20 cellular contexts compared by ENCODE assay signal in genomic region chr11:6734616-6735015, GRCh38. TPM values are rescaled to one million over a fixed set of nuclear protein-coding genes. Genes with fewer than 3 reads are reported as not detected.
DNase-seq lines count a peak whose midpoint lies in the region; ATAC-seq, FAIRE-seq and TF ChIP-seq lines count a peak whose summit lies in the region.
"Had no signal": no experiment of that assay in that cellular context is flagged by ENCODE, and none has a peak within 500 bp of the region (broad histone marks: within the 10 kb centered on the region; RNA-seq: fewer than 3 reads in every experiment).

No MANE protein-coding gene starts in this region.

- POLR2A ChIA-PET in T-cell (lab: Charles Lee) (interaction anchor here (0.6 to 0.9 kb wide), 2 partner anchors 11 to 14 kb away, joined by 3 read pairs; no protein-coding TSS in a partner anchor), GM12878 (lab: Charles Lee) (interaction anchor here (4.1 kb wide), 1 partner anchor 12 kb away, joined by 28 read pairs; no protein-coding TSS in a partner anchor)

- no peak overlapping the region for H3K4me3 ChIP-seq in GM12878
- no peak overlapping the region for H3K4me3 ChIP-seq in transverse colon
- H3K4me3 ChIP-seq: GM23338 had no signal

- FAIRE-seq in GM12878 (lab: Jason Lieb, UNC): no peak
- FAIRE-seq: astrocyte, endometrium, G401.6 had no signal

- TF ChIP-seq POLR2A in GM12878 (IDR thresholded peaks at IDR 0.05; ENCODE audit: low read depth, low read length): no peak
- TF ChIP-seq POLR2A in transverse colon (IDR thresholded peaks at IDR 0.05): no peak

- H3K79me2 ChIP-seq in GM12878 (ENCODE audit: control insufficient read depth, insufficient read depth, low read length): peaks cover 23% of the 10 kb centered on the region

- no peak for TF ChIP-seq RAD21 in GM12878 (IDR thresholded peaks at IDR 0.05; ENCODE audit: insufficient read depth, low read depth, low read length)

- SMC1A ChIA-PET in GM12878 (lab: Charles Lee; ENCODE audit: uncharacterized antibody, unreplicated experiment): interaction anchor here (1.1 to 18.2 kb wide), 2 partner anchors 19 to 30 kb away, joined by 3 to 420 read pairs; no protein-coding TSS in a partner anchor

- TF ChIP-seq EP300 in GM12878 (IDR thresholded peaks at IDR 0.05; ENCODE audit: borderline replicate concordance in 1 of 2, control insufficient read depth in 1 of 2, low read depth in 2 of 2, low read length in 2 of 2) (no peak), transverse colon (IDR thresholded peaks at IDR 0.05; ENCODE audit: low read depth) (no peak)

- H3K27me3 Mint-ChIP-seq in T-cell: no peaks in the 10 kb centered on the region

- 0 out of 2 replicates have a peak overlapping the region, but pooled peaks have one; percentile 4 for H3K27ac ChIP-seq in GM12878 (ENCODE audit: control insufficient read depth, insufficient read depth)
- H3K27ac ChIP-seq in transverse colon: no peak overlapping the region

- H3K4me1 ChIP-seq in GM12878 (ENCODE audit: control insufficient read depth, insufficient read depth, low read length) (peaks cover 23% of the 10 kb centered on the region), transverse colon (peaks cover 0 to 4% (median 0%) of the 10 kb centered on the region in 4 donors)

- H3K36me3 ChIP-seq in GM12878 (ENCODE audit: control insufficient read depth in 2 of 2, insufficient read depth in 2 of 2, low read length in 1 of 2) (peaks cover 0 to 12% of the 10 kb centered on the region in 2 experiments; a peak in 3 of 4 replicates), transverse colon (no peaks in the 10 kb centered on the region)

- peak overlapping the region in 2 of 3 donors; percentile 27 to 57 for H3K4me3 Mint-ChIP-seq in T-cell
- H3K4me3 Mint-ChIP-seq: GM23338 had no signal

- 29% methylated on average over 3 of the region's 3 CpGs for WGBS in GM12878 (ENCODE audit: insufficient coverage, insufficient replicate concordance, low lambda C conversion rate, missing lambda C conversion rate)
- WGBS in transverse colon (ENCODE audit: low coverage in 1 of 2), 2 donors: 73 to 100% methylated on average over 1 to 3 of the region's 3 CpGs

- ATAC-seq in T-cell (replicated peaks in 1 of 4) (no peak), GM12878 (no peak), GM21723 (IDR thresholded peaks at IDR 0.05; ENCODE audit: unreplicated experiment) (no peak)
- ATAC-seq in stimulated activated naive CD8-positive, alpha-beta T cell treated with anti-CD3 and anti-CD28 coated beads, Interleukin-15, Interleukin-2, amounts not matched to agents 100 U/mL and 50 U/mL, for 24 hours: peak; percentile 41
- ATAC-seq: GM23338 had no signal

- RAD21 ChIA-PET in GM12878 (lab: Charles Lee; ENCODE audit: unreplicated experiment): interaction anchor here (1.0 to 4.5 kb wide), 4 partner anchors 8 to 21 kb away, joined by 4 to 31 read pairs (median 4); no protein-coding TSS in a partner anchor

- intact Hi-C loops in GM12878 (cut with micrococcal nuclease; ENCODE audit: unreplicated experiment): no loop called here
- intact Hi-C loops in transverse colon (cut with DNase I; ENCODE audit: low total_unique reads): loop anchor here (5.0 kb wide), 1 partner anchor 417 kb away; no protein-coding TSS in a partner anchor

- H3K9me3 Mint-ChIP-seq in T-cell: no peaks in the 10 kb centered on the region

- CTCF ChIA-PET in T-cell (lab: Charles Lee) (interaction anchor here (0.9 to 11.2 kb wide), 5 partner anchors 11 to 29 kb away, joined by 3 to 201 read pairs (median 108); no protein-coding TSS in a partner anchor), GM12878 (lab: Yijun Ruan, JAX) (interaction anchor here (1.4 to 15.6 kb wide), 2 partner anchors 19 to 130 kb away, joined by 3 to 728 read pairs; no protein-coding TSS in a partner anchor)

- H3K36me3 Mint-ChIP-seq in T-cell: peaks cover 32% of the 10 kb centered on the region

- no peak overlapping the region for H3K9ac ChIP-seq in GM12878 (ENCODE audit: control insufficient read depth, insufficient read depth, low read length)

- BruUV-seq in GM12878 (replicated peaks; lab: Mats Ljungman, UMichigan): no TSS peak

- no peak overlapping the region for H2AFZ ChIP-seq in GM12878 (ENCODE audit: control insufficient read depth, low read depth, low read length)
- H2AFZ ChIP-seq: GM23338 had no signal

- DNase-seq in stimulated activated CD4-positive, alpha-beta T cell treated with anti-CD3 and anti-CD28 coated beads, Interleukin-15, amount 100 ng/mL, for 24 hours: peak; percentile 19
- no peak for DNase-seq in stimulated activated CD4-positive, alpha-beta T cell treated with anti-CD3 and anti-CD28 coated beads, Interleukin-12 subunit alpha, Interleukin-12 subunit beta, amount 100 ng/mL, for 4 hours
- DNase-seq in T-cell: no peak
- no peak for DNase-seq in GM12878 (ENCODE audit: low read depth, low spot score)
- no peak for DNase-seq in stimulated activated naive CD8-positive, alpha-beta T cell treated with anti-CD3 and anti-CD28 coated beads, Interleukin-15, Interleukin-2, amounts not matched to agents 100 U/mL and 50 U/mL, for 24 hours
- DNase-seq in transverse colon: no peak
- DNase-seq in activated gamma-delta T cell treated with Interleukin-2 at 50 U/mL for 16 hours: no peak
- DNase-seq: hypothalamus, IMR-90, mesendoderm, NCI-H2029, NCI-H510A treated with DMSO at 0.1 percent for 48 hours, Right ventricle myocardium superior had no signal

- no peak overlapping the region for H3K4me2 ChIP-seq in GM12878 (ENCODE audit: control insufficient read depth, insufficient read depth)
- H3K4me2 ChIP-seq: GM23338 had no signal

- no peaks in the 10 kb centered on the region for H4K20me1 ChIP-seq in GM12878 (ENCODE audit: control insufficient read depth, insufficient read depth)

- no peaks in the 10 kb centered on the region for H3K27me3 ChIP-seq in GM12878 (replicated peaks in 1 of 2; ENCODE audit: control insufficient read depth in 2 of 2, insufficient read depth in 2 of 2, low read length in 1 of 2)
- H3K27me3 ChIP-seq in transverse colon: no peaks in the 10 kb centered on the region

- in situ Hi-C loops in GM12878 (cut with MboI): loop anchor here (10.0 kb wide), 1 partner anchor 1030 kb away; no protein-coding TSS in a partner anchor
- in situ Hi-C loops in transverse colon (cut with MboI; ENCODE audit: low pct_ligation_motif_present in 1 of 4, low pct_unique_long_range_greater_than_20kb in 1 of 4, low sequenced_read_pairs in 3 of 4): no loop called here

- H3K9me3 ChIP-seq in GM12878 (replicated peaks; ENCODE audit: control insufficient read depth, insufficient read depth, low read length) (peaks cover 6% of the 10 kb centered on the region; the same call in 2 of the 3 replicates), transverse colon (no peaks in the 10 kb centered on the region)

- TF ChIP-seq CTCF in GM12878 (IDR thresholded peaks at IDR 0.05 in 2 of 3, conservative IDR thresholded peaks at IDR 0.05 in 1 of 3; ENCODE audit: control insufficient read depth in 2 of 3, extremely low read depth in 1 of 3, insufficient read depth in 1 of 3, low read depth in 3 of 3, low read length in 3 of 3): no peak
- no peak for TF ChIP-seq CTCF in transverse colon (IDR thresholded peaks at IDR 0.05)

- peak overlapping the region; percentile 93 to 94 for H3K27ac Mint-ChIP-seq in T-cell
- H3K27ac Mint-ChIP-seq: GM23338 had no signal

- H3K4me1 Mint-ChIP-seq in T-cell: peaks cover 91 to 94% (median 92%) of the 10 kb centered on the region in 3 donors
- H3K4me1 Mint-ChIP-seq: GM23338 had no signal

RNA-seq across cellular contexts. Expression of gene OR2AG2, which starts 37.2 kb away (rescaled TPM):
- total RNA-seq in T-cell: not detected
- total RNA-seq in GM12878 (2013; cell fraction: nucleolus; rRNA removed): 3.2 and 3.5 TPM in 2 replicates
- total RNA-seq in GM12878 (2014; rRNA removed): 0.06 and 0.16 TPM in 2 replicates
- 0.05 and 0.09 TPM in 2 replicates for total RNA-seq in GM12878 (2014; rRNA removed; fragmentation: Illumina TruSeq; extraction: Trizol)
- not detected in 2 replicates for total RNA-seq in GM12878 (2021)
- polyA plus RNA-seq in GM12878 (2011; ENCODE audit: low read depth): not detected
- 0.08 and 0.10 TPM in 2 replicates for polyA plus RNA-seq in GM12878 (2011; rRNA removed)
- 0.23 and 0.30 TPM in 2 replicates for polyA plus RNA-seq in GM12878 (2011; cell fraction: cytosol; rRNA removed)
- polyA plus RNA-seq in GM12878 (2011; cell fraction: nucleus; rRNA removed): 0.18 and 0.25 TPM in 2 replicates
- polyA plus RNA-seq in GM12878 (2012): 0.03 TPM in 1 of 2 replicates, not detected in the other
- polyA plus RNA-seq in GM12878 (2014; fragmentation: Illumina TruSeq; extraction: Trizol): 0.01 and 0.10 TPM in 2 replicates
- not detected for polyA plus RNA-seq in GM12878 (2014; fragmentation: Nextera tagmentation; extraction: Ambion mirVana)
- not detected in 2 replicates for polyA plus RNA-seq in GM12878 (2014; rRNA removed)
- not detected for polyA plus RNA-seq in GM12878 (2016; fragmentation: Nextera tagmentation; extraction: Ambion mirVana)
- 1.8 and 3.2 TPM in 2 replicates for polyA minus RNA-seq in GM12878 (2011; rRNA and poly(A)+ RNA removed)
- not detected in 2 replicates for polyA minus RNA-seq in GM12878 (2011; cell fraction: cytosol; rRNA and poly(A)+ RNA removed)
- 1.8 and 2.1 TPM in 2 replicates for polyA minus RNA-seq in GM12878 (2011; cell fraction: nucleus; rRNA and poly(A)+ RNA removed)
- total RNA-seq in transverse colon: 10 to 100 TPM in 1 of 4 donors, under 1 TPM in 3; 0.14 to 17.2 (median 0.79) TPM
- total RNA-seq: Right ventricle myocardium superior had no signal

RNA-seq across cellular contexts. Expression of gene OR2AG1, which starts 48.2 kb away (rescaled TPM):
- not detected for total RNA-seq in T-cell
- total RNA-seq in GM12878 (2013; cell fraction: nucleolus; rRNA removed): not detected in 2 replicates
- total RNA-seq in GM12878 (2014; rRNA removed): not detected in 2 replicates
- total RNA-seq in GM12878 (2014; rRNA removed; fragmentation: Illumina TruSeq; extraction: Trizol): not detected in 2 replicates
- not detected in 2 replicates for total RNA-seq in GM12878 (2021)
- polyA plus RNA-seq in GM12878 (2011; ENCODE audit: low read depth): not detected
- not detected in 2 replicates for polyA plus RNA-seq in GM12878 (2011; rRNA removed)
- polyA plus RNA-seq in GM12878 (2011; cell fraction: cytosol; rRNA removed): not detected in 2 replicates
- polyA plus RNA-seq in GM12878 (2011; cell fraction: nucleus; rRNA removed): not detected in 2 replicates
- polyA plus RNA-seq in GM12878 (2012): not detected in 2 replicates
- polyA plus RNA-seq in GM12878 (2014; fragmentation: Illumina TruSeq; extraction: Trizol): not detected in 2 replicates
- polyA plus RNA-seq in GM12878 (2014; fragmentation: Nextera tagmentation; extraction: Ambion mirVana): not detected
- not detected in 2 replicates for polyA plus RNA-seq in GM12878 (2014; rRNA removed)
- polyA plus RNA-seq in GM12878 (2016; fragmentation: Nextera tagmentation; extraction: Ambion mirVana): not detected
- not detected in 2 replicates for polyA minus RNA-seq in GM12878 (2011; rRNA and poly(A)+ RNA removed)
- polyA minus RNA-seq in GM12878 (2011; cell fraction: cytosol; rRNA and poly(A)+ RNA removed): not detected in 2 replicates
- polyA minus RNA-seq in GM12878 (2011; cell fraction: nucleus; rRNA and poly(A)+ RNA removed): not detected in 2 replicates
- not detected for total RNA-seq in transverse colon
- total RNA-seq: astrocyte; GM23338; IMR-90; renal cortical epithelial cell; Right ventricle myocardium superior; T-helper 2 cell treated with Interferon-gamma antibody and Interleukin-4, amounts not matched to agents 100 ng/mL and 5 ng/mL, for 36 hours had no signal
- polyA plus RNA-seq: IMR-90 had no signal

RNA-seq across cellular contexts. Expression of gene MRPL17, which starts 51.5 kb away (rescaled TPM):
- 10 to 100 TPM; 12.1 to 33.1 (median 30.2) TPM for total RNA-seq in T-cell
- 35.2 and 38.1 TPM in 2 replicates for total RNA-seq in GM12878 (2013; cell fraction: nucleolus; rRNA removed)
- total RNA-seq in GM12878 (2014; rRNA removed): 82.9 and 83.8 TPM in 2 replicates
- 55.1 and 63.3 TPM in 2 replicates for total RNA-seq in GM12878 (2014; rRNA removed; fragmentation: Illumina TruSeq; extraction: Trizol)
- total RNA-seq in GM12878 (2021): 85.8 and 91.7 TPM in 2 replicates
- polyA plus RNA-seq in GM12878 (2011; ENCODE audit: low read depth): 31.4 TPM
- polyA plus RNA-seq in GM12878 (2011; rRNA removed): 70.3 and 97.9 TPM in 2 replicates
- 67.2 and 75.4 TPM in 2 replicates for polyA plus RNA-seq in GM12878 (2011; cell fraction: cytosol; rRNA removed)
- 42.4 and 59.5 TPM in 2 replicates for polyA plus RNA-seq in GM12878 (2011; cell fraction: nucleus; rRNA removed)
- polyA plus RNA-seq in GM12878 (2012): 58.8 and 64.2 TPM in 2 replicates
- polyA plus RNA-seq in GM12878 (2014; fragmentation: Illumina TruSeq; extraction: Trizol): 35.2 and 60.3 TPM in 2 replicates
- polyA plus RNA-seq in GM12878 (2014; fragmentation: Nextera tagmentation; extraction: Ambion mirVana): 100 to 1,000 TPM; 170 to 171 TPM
- 80.6 and 83.5 TPM in 2 replicates for polyA plus RNA-seq in GM12878 (2014; rRNA removed)
- polyA plus RNA-seq in GM12878 (2016; fragmentation: Nextera tagmentation; extraction: Ambion mirVana): 100 to 1,000 TPM; 122 to 134 TPM
- 47.5 and 64.9 TPM in 2 replicates for polyA minus RNA-seq in GM12878 (2011; rRNA and poly(A)+ RNA removed)
- polyA minus RNA-seq in GM12878 (2011; cell fraction: cytosol; rRNA and poly(A)+ RNA removed): 26.2 and 33.4 TPM in 2 replicates
- 41.6 and 57.0 TPM in 2 replicates for polyA minus RNA-seq in GM12878 (2011; cell fraction: nucleus; rRNA and poly(A)+ RNA removed)
- total RNA-seq in transverse colon: 10 to 100 TPM in 3 of 4 donors, 1 to 10 TPM in 1; 9.3 to 62.9 (median 14.2) TPM
